Comparison of ENCODE assay signal across 8 cellular contexts in the genomic region with DNA sequence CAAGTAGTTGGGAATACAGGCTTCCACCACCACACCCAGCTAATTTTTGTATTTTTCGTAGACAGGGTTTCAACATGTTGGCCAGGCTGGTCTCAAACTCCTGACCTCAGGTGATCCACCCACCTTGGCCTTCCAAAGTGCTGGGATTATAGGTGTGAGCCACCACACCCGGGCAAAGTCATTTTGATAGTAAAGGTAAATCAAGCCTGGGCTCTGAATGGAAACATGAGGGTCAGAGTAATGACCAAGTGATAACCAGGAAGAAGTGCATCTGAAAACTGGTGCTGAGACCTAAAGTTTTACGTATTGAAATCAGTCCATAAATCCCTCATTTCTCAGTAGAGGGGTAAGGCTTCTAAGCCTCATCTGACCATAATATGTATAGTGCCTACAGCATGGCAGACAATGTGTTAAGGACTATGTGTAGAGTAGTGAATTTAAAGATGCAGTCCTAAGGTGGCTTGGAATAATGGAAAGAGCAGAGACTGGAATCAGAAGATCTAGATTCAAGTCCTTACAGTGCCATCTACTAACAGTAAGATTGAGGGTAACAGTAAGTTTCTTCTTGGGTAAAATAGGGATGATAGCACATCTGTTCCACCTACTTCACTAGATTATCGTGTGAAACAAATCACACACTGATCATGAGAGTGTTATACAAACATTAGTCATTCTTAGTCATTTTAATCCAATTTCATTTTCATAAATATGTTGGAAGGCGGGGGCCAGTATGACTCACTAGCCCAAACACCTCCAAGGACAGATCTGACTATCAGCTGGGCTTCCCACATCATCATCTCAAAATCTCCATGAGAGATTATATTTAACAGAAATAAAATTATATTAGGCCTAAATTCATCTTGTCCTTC. TPM values are rescaled to one million over a fixed set of nuclear protein-coding genes. Genes with fewer than 3 reads are reported as not detected.
A peak's percentile ranks its signal among the peaks of the same experiment; 100 is the strongest.
DNase-seq lines count a peak whose midpoint lies in the region; ATAC-seq lines count a peak whose summit lies in the region.

No MANE protein-coding gene starts in this region.

- H3K36me3 Mint-ChIP-seq in activated CD4-positive, alpha-beta T cell treated with anti-CD3 and anti-CD28 coated beads, Interleukin-2, amount 10 ng/mL, durations not matched to agents 24 days and 14 days (ENCODE audit: low read depth) = peaks cover 18% of the 10 kb centered on the region

- H3K27ac ChIP-seq in epithelial cell of prostate = peak overlapping the region; percentile 52

- peak; percentile 41 to 48 for DNase-seq in activated CD4-positive, alpha-beta T cell treated with anti-CD3 and anti-CD28 coated beads for 24 hours (ENCODE audit: low read depth in 2 of 2)
- no peak for DNase-seq in activated CD4-positive, alpha-beta T cell treated with anti-CD3 and anti-CD28 coated beads for 1 hour
- DNase-seq in activated CD4-positive, alpha-beta T cell treated with anti-CD3 and anti-CD28 coated beads, Interleukin-2, amount 10 ng/mL, durations not matched to agents 24 days and 14 days = peak; percentile 77
- peak; percentile 77 for DNase-seq in epithelial cell of prostate (ENCODE audit: low read depth, low spot score)
- peak; percentile 53 to 65 (median 59) for DNase-seq in stimulated activated CD4-positive, alpha-beta T cell treated with anti-CD3 and anti-CD28 coated beads, Interleukin-12 subunit alpha, Interleukin-12 subunit beta, amount 100 ng/mL, for 48 hours (ENCODE audit: low read depth in 2 of 3, low spot score in 1 of 3)
- no peak for DNase-seq in OCI-M2 (lab: John Stamatoyannopoulos, UW; ENCODE audit: unreplicated experiment)
- no peak for DNase-seq in 8988T

- intact Hi-C loops in activated CD4-positive, alpha-beta T cell treated with anti-CD3 and anti-CD28 coated beads, Interleukin-2, amount 10 ng/mL, durations not matched to agents 24 days and 14 days (cut with micrococcal nuclease) = loop anchor here (1.0 to 5.0 kb wide), 2 partner anchors 125 to 439 kb away; a partner anchor contains a TSS

- no peaks in the 10 kb centered on the region for H3K27me3 Mint-ChIP-seq in activated CD4-positive, alpha-beta T cell treated with anti-CD3 and anti-CD28 coated beads, Interleukin-2, amount 10 ng/mL, durations not matched to agents 24 days and 14 days

- H3K9me3 Mint-ChIP-seq in activated CD4-positive, alpha-beta T cell treated with anti-CD3 and anti-CD28 coated beads, Interleukin-2, amount 10 ng/mL, durations not matched to agents 24 days and 14 days = no peaks in the 10 kb centered on the region

- peak overlapping the region; percentile 94 for H3K27ac Mint-ChIP-seq in activated CD4-positive, alpha-beta T cell treated with anti-CD3 and anti-CD28 coated beads, Interleukin-2, amount 10 ng/mL, durations not matched to agents 24 days and 14 days

- peaks cover 39% of the 10 kb centered on the region for H3K4me1 Mint-ChIP-seq in activated CD4-positive, alpha-beta T cell treated with anti-CD3 and anti-CD28 coated beads, Interleukin-2, amount 10 ng/mL, durations not matched to agents 24 days and 14 days

- ATAC-seq in HG03103 (IDR thresholded peaks at IDR 0.05; ENCODE audit: low read depth, unreplicated experiment) = peak; percentile 44

- peak overlapping the region; percentile 67 for H3K4me3 Mint-ChIP-seq in activated CD4-positive, alpha-beta T cell treated with anti-CD3 and anti-CD28 coated beads, Interleukin-2, amount 10 ng/mL, durations not matched to agents 24 days and 14 days

RNA-seq across cellular contexts. Expression of a gene that starts 11.2 kb away (rescaled TPM):
- 24.3 and 24.6 TPM in 2 replicates for total RNA-seq in activated CD4-positive, alpha-beta T cell treated with anti-CD3 and anti-CD28 coated beads, Interleukin-2, amount 10 ng/mL, durations not matched to agents 24 days and 14 days

RNA-seq across cellular contexts. Expression of a gene that starts 38.8 kb away (rescaled TPM):
- 0.75 and 1.0 TPM in 2 replicates for total RNA-seq in activated CD4-positive, alpha-beta T cell treated with anti-CD3 and anti-CD28 coated beads, Interleukin-2, amount 10 ng/mL, durations not matched to agents 24 days and 14 days

Comparison
In these comparisons a context has a peak if more than half of its experiments do, and no peak if none do; other contexts are left out.
1. DNase-seq: peak in activated CD4-positive, alpha-beta T cell treated with anti-CD3 and anti-CD28 coated beads for 24 hours (2 of 2), activated CD4-positive, alpha-beta T cell treated with anti-CD3 and anti-CD28 coated beads, Interleukin-2, amount 10 ng/mL, durations not matched to agents 24 days and 14 days (single experiment), epithelial cell of prostate (single experiment) and stimulated activated CD4-positive, alpha-beta T cell treated with anti-CD3 and anti-CD28 coated beads, Interleukin-12 subunit alpha, Interleukin-12 subunit beta, amount 100 ng/mL, for 48 hours (3 of 3); none in activated CD4-positive, alpha-beta T cell treated with anti-CD3 and anti-CD28 coated beads for 1 hour (single experiment), OCI-M2 (single experiment) and 8988T (single experiment).